ENCODE assay signal across 19 cellular contexts in genomic region chr2:214185546-214185945, GRCh38.
DNase-seq lines count a peak whose midpoint lies in the region; ATAC-seq, FAIRE-seq and TF ChIP-seq lines count a peak whose summit lies in the region.
"Had no signal": no experiment of that assay in that cellular context is flagged by ENCODE, and none has a peak within 500 bp of the region (broad histone marks: within the 10 kb centered on the region; RNA-seq: fewer than 3 reads in every experiment).

No MANE protein-coding gene starts in this region.

- no peak overlapping the region for H3K4ac ChIP-seq in H1 (replicated peaks; ENCODE audit: insufficient read length, low read depth, low read length)

- no peak overlapping the region for H3K4me3 ChIP-seq in right lobe of liver
- no peak overlapping the region for H3K4me3 ChIP-seq in HepG2 (replicated peaks in 1 of 3; ENCODE audit: insufficient read depth in 1 of 3, low read depth in 2 of 3, low read length in 3 of 3)
- H3K4me3 ChIP-seq in H1 (ENCODE audit: extremely low read depth in 1 of 4, insufficient read depth in 2 of 4, low read depth in 3 of 4, low read length in 4 of 4) = no peak overlapping the region
- H3K4me3 ChIP-seq in smooth muscle cell = no peak overlapping the region
- H3K4me3 ChIP-seq in CD4-positive, alpha-beta memory T cell (ENCODE audit: low read length in 2 of 2) = no peak overlapping the region
- H3K4me3 ChIP-seq: GM12878, HAP-1, K562 had no signal

- H3K27me3 ChIP-seq in right lobe of liver (no peaks in the 10 kb centered on the region), HepG2 (ENCODE audit: control insufficient read depth in 1 of 2, insufficient read depth in 2 of 2, low read length in 2 of 2) (no peaks in the 10 kb centered on the region), H1 (replicated peaks in 1 of 4; ENCODE audit: control insufficient read depth in 3 of 4, extremely low read depth in 1 of 4, insufficient read depth in 3 of 4, low read length in 3 of 4) (no peaks in the 10 kb centered on the region), smooth muscle cell (ENCODE audit: low read depth) (no peaks in the 10 kb centered on the region)
- no peaks in the 10 kb centered on the region for H3K27me3 ChIP-seq in CD4-positive, alpha-beta memory T cell (ENCODE audit: insufficient read depth, low read length)
- H3K27me3 ChIP-seq: BE2C had no signal

- H2BK120ac ChIP-seq in H1 (replicated peaks; ENCODE audit: low read depth, low read length) = no peak overlapping the region

- H2BK5ac ChIP-seq in H1 (ENCODE audit: low read depth, low read length) = no peak overlapping the region

- H4K91ac ChIP-seq in H1 (replicated peaks; ENCODE audit: insufficient read length, low read length) = no peak overlapping the region

- H2BK12ac ChIP-seq in H1 (ENCODE audit: low read depth, low read length) = no peak overlapping the region

- no peaks in the 10 kb centered on the region for H3K36me3 ChIP-seq in right lobe of liver
- H3K36me3 ChIP-seq in HepG2 (replicated peaks in 1 of 2; ENCODE audit: control insufficient read depth in 1 of 2, insufficient read depth in 2 of 2, low read length in 2 of 2) = no peaks in the 10 kb centered on the region
- H3K36me3 ChIP-seq in H1 (ENCODE audit: control insufficient read depth in 2 of 4, insufficient read depth in 4 of 4, low read length in 3 of 4) = no peaks in the 10 kb centered on the region
- H3K36me3 ChIP-seq in smooth muscle cell (ENCODE audit: low read depth) = no peaks in the 10 kb centered on the region
- H3K36me3 ChIP-seq in CD4-positive, alpha-beta memory T cell (ENCODE audit: insufficient read depth, low read length) = no peaks in the 10 kb centered on the region
- H3K36me3 ChIP-seq: BE2C, HAP-1 had no signal

- no peaks in the 10 kb centered on the region for H3K9me3 Mint-ChIP-seq in CD4-positive, alpha-beta memory T cell

- H3K18ac ChIP-seq in H1 (ENCODE audit: extremely low read depth, low read length) = no peak overlapping the region

- H3K4me2 ChIP-seq in HepG2 (ENCODE audit: low read depth, low read length) = no peak overlapping the region
- no peak overlapping the region for H3K4me2 ChIP-seq in H1 (ENCODE audit: insufficient read depth in 1 of 2, low read depth in 2 of 2, low read length in 2 of 2)
- no peak overlapping the region for H3K4me2 ChIP-seq in smooth muscle cell

- H3F3A ChIP-seq in smooth muscle cell (ENCODE audit: low read depth) = no peaks in the 10 kb centered on the region

- TF ChIP-seq EP300 in HepG2 (IDR thresholded peaks at IDR 0.05; ENCODE audit: low read depth in 2 of 2, low read length in 2 of 2) (no peak), HepG2 (CRISPR knock-in tag; IDR thresholded peaks at IDR 0.05; ENCODE audit: borderline replicate concordance) (no peak), H1 (IDR thresholded peaks at IDR 0.05; ENCODE audit: borderline replicate concordance in 1 of 2, low read depth in 2 of 2, low read length in 2 of 2) (no peak)

- H3K4me1 Mint-ChIP-seq in CD4-positive, alpha-beta memory T cell = no peaks in the 10 kb centered on the region
- H3K4me1 Mint-ChIP-seq: CD4-positive, CD25-positive, alpha-beta regulatory T cell had no signal

- 39% methylated on average over 2 of the region's 2 CpGs for WGBS in right lobe of liver (ENCODE audit: insufficient coverage, low coverage, low lambda C conversion rate, missing lambda C conversion rate)
- WGBS in HepG2 (ENCODE audit: low lambda C conversion rate) = under 1% methylated on average over 2 of the region's 2 CpGs
- 92% methylated on average over 2 of the region's 2 CpGs; no CpG with 5 or more reads in 1 of the 2 experiments for WGBS in H1 (ENCODE audit: extremely low coverage in 1 of 2, insufficient coverage in 1 of 2, insufficient read length in 1 of 2, insufficient replicate concordance in 2 of 2, low coverage in 1 of 2, low lambda C conversion rate in 2 of 2, missing lambda C conversion rate in 1 of 2), 2 experiments
- WGBS in smooth muscle cell (ENCODE audit: low lambda C conversion rate) = 83% methylated on average over 2 of the region's 2 CpGs

- POLR2A ChIA-PET in HepG2 (lab: Yijun Ruan, JAX) = no interaction called here
- POLR2A ChIA-PET in H1 (lab: Charles Lee; ENCODE audit: partially characterized antibody) = no interaction called here
- POLR2A ChIA-PET in CD4-positive, alpha-beta memory T cell (lab: Charles Lee; ENCODE audit: partially characterized antibody) = no interaction called here

- intact Hi-C loops in right lobe of liver (cut with DNase I) (no loop called here), HepG2 (cut with micrococcal nuclease; ENCODE audit: unreplicated experiment) (no loop called here)
- intact Hi-C loops in CD4-positive, alpha-beta memory T cell (cut with micrococcal nuclease) = no loop called here

- FAIRE-seq in HepG2 (lab: Jason Lieb, UNC) (no peak), H1 (lab: Jason Lieb, UNC) (no peak)
- FAIRE-seq: GM12878, GM19239, K562 had no signal

- no peak overlapping the region for H4K8ac ChIP-seq in H1 (ENCODE audit: extremely low read depth, insufficient read depth, low read length)

- H3K56ac ChIP-seq in H1 (replicated peaks; ENCODE audit: insufficient read length, low read depth, low read length) = no peak overlapping the region

- H2BK15ac ChIP-seq in H1 (ENCODE audit: low read length) = no peak overlapping the region

- no TSS peak for BruUV-seq in HepG2 (replicated peaks; lab: Mats Ljungman, UMichigan)

- CTCF ChIA-PET in HepG2 (lab: Yijun Ruan, JAX; ENCODE audit: low intra/inter-chr PET ratio, low total read pairs) (no interaction called here), H1 (lab: Charles Lee; ENCODE audit: partially characterized antibody) (interaction anchor here (1.0 to 2.1 kb wide), 2 partner anchors 15 to 50 kb away, joined by 3 to 6 read pairs; no protein-coding TSS in a partner anchor)
- CTCF ChIA-PET in CD4-positive, alpha-beta memory T cell (lab: Charles Lee; ENCODE audit: partially characterized antibody) = no interaction called here

- H2AFZ ChIP-seq in HepG2 (ENCODE audit: low read length) (no peak overlapping the region), H1 (ENCODE audit: low read length) (no peak overlapping the region), smooth muscle cell (ENCODE audit: low read depth) (no peak overlapping the region)

- TF ChIP-seq POLR2A in right lobe of liver (IDR thresholded peaks at IDR 0.05) = no peak
- TF ChIP-seq POLR2A in HepG2 (IDR thresholded peaks at IDR 0.05; ENCODE audit: insufficient read depth in 1 of 2, low read depth in 2 of 2, low read length in 2 of 2) = no peak
- TF ChIP-seq POLR2A in H1 (IDR thresholded peaks at IDR 0.05; ENCODE audit: control extremely low read depth in 1 of 2, low read depth in 2 of 2, low read length in 2 of 2) = no peak

- H3K9me3 ChIP-seq in right lobe of liver (no peaks in the 10 kb centered on the region), HepG2 (ENCODE audit: low read length) (no peaks in the 10 kb centered on the region), H1 (ENCODE audit: insufficient read depth in 2 of 2, low read depth in 1 of 2, low read length in 1 of 2) (no peaks in the 10 kb centered on the region), smooth muscle cell (replicated peaks; ENCODE audit: low read depth) (no peaks in the 10 kb centered on the region)
- H3K9me3 ChIP-seq in CD4-positive, alpha-beta memory T cell (ENCODE audit: control insufficient read depth in 1 of 2, low read length in 2 of 2) = no peaks in the 10 kb centered on the region
- H3K9me3 ChIP-seq: BE2C, HAP-1 had no signal

- H3K79me2 ChIP-seq in HepG2 (ENCODE audit: insufficient read depth, low read length) (no peaks in the 10 kb centered on the region), H1 (ENCODE audit: control insufficient read depth in 1 of 2, insufficient read depth in 2 of 2, low read length in 2 of 2) (no peaks in the 10 kb centered on the region), smooth muscle cell (ENCODE audit: low read depth) (no peaks in the 10 kb centered on the region)

- TF ChIP-seq RAD21 in HepG2 (CRISPR knock-in tag; IDR thresholded peaks at IDR 0.05) (no peak), H1 (IDR thresholded peaks at IDR 0.05 in 1 of 2, conservative IDR thresholded peaks at IDR 0.05 in 1 of 2; ENCODE audit: low read depth in 2 of 2, low read length in 2 of 2) (no peak)

- H3K23ac ChIP-seq in H1 (ENCODE audit: insufficient read length) = no peak overlapping the region

- H3K27ac Mint-ChIP-seq in CD4-positive, alpha-beta memory T cell = no peak overlapping the region
- H3K27ac Mint-ChIP-seq: CD4-positive, CD25-positive, alpha-beta regulatory T cell had no signal

- no peak overlapping the region for H3K14ac ChIP-seq in H1 (ENCODE audit: insufficient read length)

- H4K5ac ChIP-seq in H1 (ENCODE audit: insufficient read length, low read depth, low read length) = no peak overlapping the region

- H2AK5ac ChIP-seq in H1 (ENCODE audit: low read depth, low read length) = no peak overlapping the region

- no peaks in the 10 kb centered on the region for H3K23me2 ChIP-seq in H1 (ENCODE audit: low read depth, low read length)

- H3K79me1 ChIP-seq in H1 (ENCODE audit: low read depth, low read length) = no peaks in the 10 kb centered on the region

- in situ Hi-C loops in HepG2 (cut with HindIII; ENCODE audit: extremely low pct_ligation_motif_present, low pct_unique_long_range_greater_than_20kb) = no loop called here

- DNase-seq in right lobe of liver (no peak), HepG2 (ENCODE audit: low spot score) (no peak), NCI-H146 treated with DMSO at 0.1 percent for 48 hours (lab: John Stamatoyannopoulos, UW; ENCODE audit: unreplicated experiment) (peak; percentile 3), H1 (ENCODE audit: low read depth in 1 of 2, low spot score in 2 of 2) (no peak), iPS-NIHi7 (ENCODE audit: extremely low spot score) (no peak), smooth muscle cell (lab: John Stamatoyannopoulos, UW; ENCODE audit: unreplicated experiment) (no peak)
- no peak for DNase-seq in CD4-positive, alpha-beta memory T cell
- DNase-seq: BE2C; C1 segment of cervical spinal cord; CD4-positive, CD25-positive, alpha-beta regulatory T cell; DMS153; DND-41; EL; IMR-90 had no signal

- no peak overlapping the region for H3K4me3 Mint-ChIP-seq in CD4-positive, alpha-beta memory T cell
- H3K4me3 Mint-ChIP-seq: CD4-positive, CD25-positive, alpha-beta regulatory T cell had no signal

- H3K9ac ChIP-seq in HepG2 (ENCODE audit: insufficient read depth, low read depth, low read length) (no peak overlapping the region), H1 (replicated peaks in 1 of 4; ENCODE audit: extremely low read depth in 1 of 4, low read depth in 3 of 4, low read length in 3 of 4) (no peak overlapping the region), smooth muscle cell (ENCODE audit: low read depth) (no peak overlapping the region)

- no peaks in the 10 kb centered on the region for H3K27me3 Mint-ChIP-seq in CD4-positive, alpha-beta memory T cell
- H3K27me3 Mint-ChIP-seq: CD4-positive, CD25-positive, alpha-beta regulatory T cell had no signal

- 0 out of 2 replicates have a peak overlapping the region, but pooled peaks have one; percentile 28 for H2BK20ac ChIP-seq in H1 (ENCODE audit: low read length)

- TF ChIP-seq CTCF in right lobe of liver (IDR thresholded peaks at IDR 0.05) (no peak), HepG2 (CRISPR knock-in tag; IDR thresholded peaks at IDR 0.05) (no peak), H1 (IDR thresholded peaks at IDR 0.05; ENCODE audit: control extremely low read depth in 1 of 3, insufficient read depth in 1 of 3, low read depth in 1 of 3, low read length in 3 of 3) (no peak), smooth muscle cell (IDR thresholded peaks at IDR 0.05; ENCODE audit: borderline replicate concordance, insufficient read depth, poor library complexity, severe bottlenecking) (no peak)

- no peaks in the 10 kb centered on the region for H4K20me1 ChIP-seq in HepG2 (ENCODE audit: insufficient read depth, low read length)
- no peaks in the 10 kb centered on the region for H4K20me1 ChIP-seq in H1 (replicated peaks in 1 of 2; ENCODE audit: control insufficient read depth in 1 of 2, insufficient read depth in 2 of 2, low read length in 2 of 2)
- no peaks in the 10 kb centered on the region for H4K20me1 ChIP-seq in smooth muscle cell (ENCODE audit: low read depth)

- H3K4me1 ChIP-seq in right lobe of liver = no peaks in the 10 kb centered on the region
- no peaks in the 10 kb centered on the region for H3K4me1 ChIP-seq in HepG2 (ENCODE audit: insufficient read depth, low read length)
- peaks cover 0 to 3% (median 0%) of the 10 kb centered on the region in 4 experiments; a peak in 1 of 7 replicates for H3K4me1 ChIP-seq in H1 (replicated peaks in 1 of 4; ENCODE audit: control insufficient read depth in 3 of 4, insufficient read depth in 4 of 4, low read length in 3 of 4)
- H3K4me1 ChIP-seq in smooth muscle cell (ENCODE audit: low read depth) = no peaks in the 10 kb centered on the region
- H3K4me1 ChIP-seq in CD4-positive, alpha-beta memory T cell (ENCODE audit: insufficient read depth, low read length) = no peaks in the 10 kb centered on the region

- peak in 3 of 4 donors; percentile 73 to 85 (median 80) for ATAC-seq in right lobe of liver
- no peak for ATAC-seq in HepG2
- ATAC-seq: GM12878, K562 had no signal

- H3K36me3 Mint-ChIP-seq in CD4-positive, alpha-beta memory T cell = no peaks in the 10 kb centered on the region
- H3K36me3 Mint-ChIP-seq: CD4-positive, CD25-positive, alpha-beta regulatory T cell had no signal

- no peak overlapping the region for H3K27ac ChIP-seq in right lobe of liver
- no peak overlapping the region for H3K27ac ChIP-seq in HepG2 (ENCODE audit: extremely low read length, insufficient read depth, low read length)
- H3K27ac ChIP-seq in H1 (ENCODE audit: low read depth, low read length) = no peak overlapping the region
- H3K27ac ChIP-seq in smooth muscle cell (ENCODE audit: low read depth) = no peak overlapping the region
- H3K27ac ChIP-seq in CD4-positive, alpha-beta memory T cell (ENCODE audit: low read depth, low read length) = no peak overlapping the region
- H3K27ac ChIP-seq: HL-60 had no signal
